Comparison of ENCODE assay signal across 30 cellular contexts in genomic region chr2:150937030-150937429, GRCh38.
"Had no signal": no experiment of that assay in that cellular context is flagged by ENCODE, and none has a peak within 500 bp of the region (broad histone marks: within the 10 kb centered on the region; RNA-seq: fewer than 3 reads in every experiment).

No MANE protein-coding gene starts in this region.

- H3K4me3 ChIP-seq: neural progenitor cell, ovary, psoas muscle, skin epidermis, smooth muscle cell, spleen, suprapubic skin, testis, tibial artery, transverse colon, upper lobe of right lung, uterus had no signal

- H3K36me3 ChIP-seq: neural progenitor cell, ovary, spleen, suprapubic skin, tibial artery, transverse colon, upper lobe of right lung, uterus had no signal

- H3K27me3 ChIP-seq: neural progenitor cell, ovary, spleen, suprapubic skin, testis, tibial artery, transverse colon, upper lobe of right lung, uterus had no signal

- ATAC-seq: naive thymus-derived CD8-positive, alpha-beta T cell; natural killer cell treated with Interleukin-12 subunit alpha and Interleukin-12 subunit beta and Interleukin-15 and Interleukin-18, amount 100 ng/mL, for 72 hours; psoas muscle; right cardiac atrium; sciatic nerve; stimulated activated memory B cell treated with anti-CD40 and anti-IgM and Interleukin-4, amounts not matched to agents 10 μg/mL and 1 μg/mL and 100 μg/mL, for 72 hours; stimulated activated naive CD8-positive, alpha-beta T cell treated with anti-CD3 and anti-CD28 coated beads, Interleukin-15, amount 100 ng/mL, for 72 hours; stimulated activated naive CD8-positive, alpha-beta T cell treated with anti-CD3 and anti-CD28 coated beads, Interleukin-15, Interleukin-2, amounts not matched to agents 100 U/mL and 50 U/mL, for 24 hours; upper lobe of right lung had no signal

- H3K4me1 ChIP-seq: parathyroid adenoma, psoas muscle, spleen, suprapubic skin, testis, tibial artery, transverse colon, upper lobe of right lung, uterus had no signal

- DNase-seq: naive thymus-derived CD8-positive, alpha-beta T cell; nephron progenitor cell; occipital lobe; ovary; posterior cingulate gyrus; psoas muscle; right cardiac atrium; spleen; stimulated activated CD4-positive, alpha-beta T cell treated with anti-CD3 and anti-CD28 coated beads, Interleukin-12 subunit alpha, Interleukin-12 subunit beta, amount 100 ng/mL, for 4 hours; stimulated activated CD4-positive, alpha-beta T cell treated with anti-CD3 and anti-CD28 coated beads, Interleukin-1b, Interleukin-23, amount 100 ng/mL, for 48 hours; stimulated activated CD4-positive, alpha-beta T cell treated with anti-CD3 and anti-CD28 coated beads, Interleukin-4, amount 100 ng/mL, for 1 hour; stimulated activated CD4-positive, alpha-beta T cell treated with anti-CD3 and anti-CD28 coated beads, Interleukin-4, amount 100 ng/mL, for 4 hours; stimulated activated CD8-positive, alpha-beta memory T cell treated with anti-CD3 and anti-CD28 coated beads, Interleukin-4, amount 100 ng/mL, for 48 hours; stimulated activated naive CD4-positive, alpha-beta T cell; stimulated activated naive CD8-positive, alpha-beta T cell treated with anti-CD3 and anti-CD28 coated beads, Interleukin-15, amount 100 ng/mL, for 72 hours; stimulated activated naive CD8-positive, alpha-beta T cell treated with anti-CD3 and anti-CD28 coated beads, Interleukin-15, Interleukin-2, amounts not matched to agents 100 U/mL and 50 U/mL, for 24 hours; substantia nigra; testis; tibial artery; transverse colon; upper lobe of right lung; uterus had no signal

- H3K27ac ChIP-seq: neural progenitor cell, ovary, parathyroid adenoma, psoas muscle, skin epidermis, spleen, suprapubic skin, testis, tibial artery, transverse colon, upper lobe of right lung, uterus had no signal

- H3K9me3 ChIP-seq: ovary, psoas muscle, spleen, suprapubic skin, testis, tibial artery, transverse colon, upper lobe of right lung, uterus had no signal
